15 cellular contexts compared by ENCODE assay signal in genomic region chr4:174256277-174256713, GRCh38. TPM values are rescaled to one million over a fixed set of nuclear protein-coding genes. Genes with fewer than 3 reads are reported as not detected.
A peak's percentile ranks its signal among the peaks of the same experiment; 100 is the strongest.
DNase-seq lines count a peak whose midpoint lies in the region; ATAC-seq and TF ChIP-seq lines count a peak whose summit lies in the region.
"Had no signal": no experiment of that assay in that cellular context is flagged by ENCODE, and none has a peak within 500 bp of the region (broad histone marks: within the 10 kb centered on the region; RNA-seq: fewer than 3 reads in every experiment).

No MANE protein-coding gene starts in this region.

- H3K36me3 ChIP-seq in brain microvascular endothelial cell (replicated peaks): no peaks in the 10 kb centered on the region
- H3K36me3 ChIP-seq in H7 (replicated peaks; ENCODE audit: control insufficient read depth, insufficient read depth, low read length): no peaks in the 10 kb centered on the region

- TF ChIP-seq CTCF in AG10803 (conservative IDR thresholded peaks at IDR 0.05; ENCODE audit: low read length) (no peak), brain microvascular endothelial cell (IDR thresholded peaks at IDR 0.05; ENCODE audit: low read depth, low read length, missing control alignments) (no peak), dorsolateral prefrontal cortex (IDR thresholded peaks at IDR 0.05 in 54 of 56, conservative IDR thresholded peaks at IDR 0.05 in 2 of 56; ENCODE audit: low read depth in 1 of 56, partially characterized antibody in 56 of 56) (no peak)

- no peaks in the 10 kb centered on the region for H3K27me3 ChIP-seq in brain microvascular endothelial cell (replicated peaks)
- no peaks in the 10 kb centered on the region for H3K27me3 ChIP-seq in H7 (ENCODE audit: control insufficient read depth, insufficient read depth, low read length)
- no peaks in the 10 kb centered on the region for H3K27me3 ChIP-seq in dorsolateral prefrontal cortex

- DNase-seq in AG10803 (ENCODE audit: low read depth): peak; percentile 34
- DNase-seq in LHCN-M2 (ENCODE audit: low read depth): peak; percentile 60
- peak; percentile 31 for DNase-seq in brain microvascular endothelial cell
- peak; percentile 64 for DNase-seq in iris pigment epithelial cell (ENCODE audit: low read depth)
- DNase-seq in T1000 (lab: John Stamatoyannopoulos, UW): no peak
- no peak for DNase-seq in H7
- no peak for DNase-seq in dorsolateral prefrontal cortex
- DNase-seq: left cardiac atrium; naive thymus-derived CD4-positive, alpha-beta T cell; NCI-H524 treated with DMSO at 0.1 percent for 48 hours; retina; stimulated activated naive B cell treated with anti-CD40 and anti-IgM and Interleukin-4, amounts not matched to agents 10 μg/mL and 1 μg/mL and 100 μg/mL, for 72 hours; T-helper 17 cell had no signal

- ATAC-seq in HG02763 (IDR thresholded peaks at IDR 0.05; ENCODE audit: unreplicated experiment): no peak
- ATAC-seq: naive thymus-derived CD4-positive, alpha-beta T cell; stimulated activated naive B cell treated with anti-CD40 and anti-IgM and Interleukin-4, amounts not matched to agents 10 μg/mL and 1 μg/mL and 100 μg/mL, for 72 hours; T-helper 17 cell had no signal

- H3K4me3 ChIP-seq in AG10803 (ENCODE audit: low read length) (no peak overlapping the region), brain microvascular endothelial cell (ENCODE audit: low read depth, low read length) (no peak overlapping the region), H7 (ENCODE audit: insufficient read depth, low read depth, low read length) (no peak overlapping the region), dorsolateral prefrontal cortex (no peak overlapping the region)

- H3K27ac ChIP-seq in brain microvascular endothelial cell: peak overlapping the region; percentile 66
- no peak overlapping the region for H3K27ac ChIP-seq in dorsolateral prefrontal cortex
- H3K27ac ChIP-seq: KMS-11 had no signal

- in situ Hi-C loops in brain microvascular endothelial cell (cut with HindIII; ENCODE audit: low pct_ligation_motif_present, low sequenced_read_pairs): no loop called here

- intact Hi-C loops in dorsolateral prefrontal cortex (cut with DNase I): no loop called here

RNA-seq across cellular contexts. Expression of gene FBXO8, which starts 27.2 kb away (rescaled TPM):
- total RNA-seq in LHCN-M2 (2014; rRNA removed) (17.5 and 22.8 TPM in 2 replicates), dorsolateral prefrontal cortex (10 to 100 TPM; 14.5 to 31.7 (median 21.9) TPM)
- polyA plus RNA-seq in LHCN-M2 (2012): 11.3 TPM
- 14.5 and 22.9 TPM in 2 replicates for total RNA-seq in H7 (2014; rRNA removed; shearing (Covaris generic))

RNA-seq across cellular contexts. Expression of gene CEP44, which starts 27.4 kb away (rescaled TPM):
- total RNA-seq in LHCN-M2 (2014; rRNA removed) (22.7 and 27.3 TPM in 2 replicates), dorsolateral prefrontal cortex (10 to 100 TPM; 11.9 to 39.8 (median 23.2) TPM)
- 2.1 TPM for polyA plus RNA-seq in LHCN-M2 (2012)
- 17.0 and 23.8 TPM in 2 replicates for total RNA-seq in H7 (2014; rRNA removed; shearing (Covaris generic))

Comparison
In these comparisons a context has a peak if more than half of its experiments do, and no peak if none do; other contexts are left out.
1. DNase-seq: peak in AG10803 (single experiment), LHCN-M2 (single experiment), brain microvascular endothelial cell (single experiment) and iris pigment epithelial cell (single experiment); none in T1000 (single experiment), H7 (single experiment) and dorsolateral prefrontal cortex (0 of 10).